31 cellular contexts compared by ENCODE assay signal in genomic region chr14:102810523-102810922, GRCh38. TPM values are rescaled to one million over a fixed set of nuclear protein-coding genes. Genes with fewer than 3 reads are reported as not detected.
A peak's percentile ranks its signal among the peaks of the same experiment; 100 is the strongest.
DNase-seq lines count a peak whose midpoint lies in the region; ATAC-seq, FAIRE-seq and TF ChIP-seq lines count a peak whose summit lies in the region.
"Had no signal": no experiment of that assay in that cellular context is flagged by ENCODE, and none has a peak within 500 bp of the region (broad histone marks: within the 10 kb centered on the region; RNA-seq: fewer than 3 reads in every experiment).

No MANE protein-coding gene starts in this region.

- TF ChIP-seq RAD21 in HepG2 (CRISPR knock-in tag; IDR thresholded peaks at IDR 0.05), result no peak

- H3K4me3 ChIP-seq in HepG2 (replicated peaks in 1 of 3; ENCODE audit: insufficient read depth in 1 of 3, low read depth in 2 of 3, low read length in 3 of 3) (no peak overlapping the region), right lobe of liver (no peak overlapping the region)
- H3K4me3 ChIP-seq: dorsolateral prefrontal cortex, gastroesophageal sphincter, right atrium auricular region, SJCRH30, suprapubic skin, upper lobe of right lung had no signal

- TF ChIP-seq POLR2A in HepG2 (IDR thresholded peaks at IDR 0.05; ENCODE audit: insufficient read depth in 1 of 2, low read depth in 2 of 2, low read length in 2 of 2) (no peak), right lobe of liver (IDR thresholded peaks at IDR 0.05) (no peak)

- no peak overlapping the region for H3K4me3 Mint-ChIP-seq in T-helper 1 cell treated with Interleukin-12 subunit alpha and Interleukin-12 subunit beta and Interleukin-4 antibody, amounts not matched to agents 30 μg/mL and 1 μg/mL, for 36 hours
- peak overlapping the region; percentile 87 for H3K4me3 Mint-ChIP-seq in activated T-helper 17 cell treated with anti-CD3 and anti-CD28 coated beads, Interleukin-2, amount 50 U/mL, for 72 hours
- H3K4me3 Mint-ChIP-seq: neural crest cell had no signal

- intact Hi-C loops in HepG2 (cut with micrococcal nuclease; ENCODE audit: unreplicated experiment), result no loop called here
- intact Hi-C loops in right lobe of liver (cut with DNase I), result no loop called here

- H3K9me3 ChIP-seq in HepG2 (ENCODE audit: low read length) (no peaks in the 10 kb centered on the region), right lobe of liver (no peaks in the 10 kb centered on the region)
- H3K9me3 ChIP-seq: gastroesophageal sphincter, right atrium auricular region, SJCRH30, suprapubic skin, upper lobe of right lung had no signal

- no peaks in the 10 kb centered on the region for H3K27me3 Mint-ChIP-seq in T-helper 1 cell treated with Interleukin-12 subunit alpha and Interleukin-12 subunit beta and Interleukin-4 antibody, amounts not matched to agents 30 μg/mL and 1 μg/mL, for 36 hours (ENCODE audit: low read depth)
- H3K27me3 Mint-ChIP-seq in activated T-helper 17 cell treated with anti-CD3 and anti-CD28 coated beads, Interleukin-2, amount 50 U/mL, for 72 hours, result no peaks in the 10 kb centered on the region

- in situ Hi-C loops in HepG2 (cut with HindIII; ENCODE audit: extremely low pct_ligation_motif_present, low pct_unique_long_range_greater_than_20kb), result no loop called here

- POLR2A ChIA-PET in HepG2 (lab: Yijun Ruan, JAX), result interaction anchor here (1.7 kb wide), 1 partner anchor 15 kb away, joined by 3 read pairs; no protein-coding TSS in a partner anchor

- H3K27me3 ChIP-seq in HepG2 (ENCODE audit: control insufficient read depth in 1 of 2, insufficient read depth in 2 of 2, low read length in 2 of 2) (no peaks in the 10 kb centered on the region), right lobe of liver (no peaks in the 10 kb centered on the region)
- H3K27me3 ChIP-seq: brain microvascular endothelial cell, dorsolateral prefrontal cortex, gastroesophageal sphincter, right atrium auricular region, SJCRH30, suprapubic skin, upper lobe of right lung had no signal

- H3K9ac ChIP-seq in HepG2 (ENCODE audit: insufficient read depth, low read depth, low read length), result no peak overlapping the region
- H3K9ac ChIP-seq: parathyroid adenoma had no signal

- peaks cover 46% of the 10 kb centered on the region for H3K36me3 Mint-ChIP-seq in T-helper 1 cell treated with Interleukin-12 subunit alpha and Interleukin-12 subunit beta and Interleukin-4 antibody, amounts not matched to agents 30 μg/mL and 1 μg/mL, for 36 hours (ENCODE audit: low read depth)
- peaks cover 99% of the 10 kb centered on the region for H3K36me3 Mint-ChIP-seq in activated T-helper 17 cell treated with anti-CD3 and anti-CD28 coated beads, Interleukin-2, amount 50 U/mL, for 72 hours (ENCODE audit: low read depth)

- peak overlapping the region; percentile 63 for H3K27ac Mint-ChIP-seq in T-helper 1 cell treated with Interleukin-12 subunit alpha and Interleukin-12 subunit beta and Interleukin-4 antibody, amounts not matched to agents 30 μg/mL and 1 μg/mL, for 36 hours
- peak overlapping the region; percentile 88 for H3K27ac Mint-ChIP-seq in activated T-helper 17 cell treated with anti-CD3 and anti-CD28 coated beads, Interleukin-2, amount 50 U/mL, for 72 hours

- H3K4me2 ChIP-seq in HepG2 (ENCODE audit: low read depth, low read length), result no peak overlapping the region

- TF ChIP-seq CTCF in HepG2 (CRISPR knock-in tag; IDR thresholded peaks at IDR 0.05), result no peak
- no peak for TF ChIP-seq CTCF in right lobe of liver (IDR thresholded peaks at IDR 0.05)

- no peaks in the 10 kb centered on the region for H3K9me3 Mint-ChIP-seq in T-helper 1 cell treated with Interleukin-12 subunit alpha and Interleukin-12 subunit beta and Interleukin-4 antibody, amounts not matched to agents 30 μg/mL and 1 μg/mL, for 36 hours
- no peaks in the 10 kb centered on the region for H3K9me3 Mint-ChIP-seq in activated T-helper 17 cell treated with anti-CD3 and anti-CD28 coated beads, Interleukin-2, amount 50 U/mL, for 72 hours

- H3K36me3 ChIP-seq in HepG2 (replicated peaks in 1 of 2; ENCODE audit: control insufficient read depth in 1 of 2, insufficient read depth in 2 of 2, low read length in 2 of 2) (no peaks in the 10 kb centered on the region), right lobe of liver (no peaks in the 10 kb centered on the region)
- H3K36me3 ChIP-seq: brain microvascular endothelial cell, gastroesophageal sphincter, right atrium auricular region, SJCRH30, suprapubic skin, upper lobe of right lung had no signal

- no peak overlapping the region for H2AFZ ChIP-seq in HepG2 (ENCODE audit: low read length)
- H2AFZ ChIP-seq: parathyroid adenoma had no signal

- ATAC-seq in HepG2 (no peak), right lobe of liver (no peak)
- ATAC-seq in activated T-helper 17 cell treated with anti-CD3 and anti-CD28 coated beads, Interleukin-2, amount 50 U/mL, for 72 hours (replicated peaks), result no peak
- ATAC-seq: gastroesophageal sphincter, left cardiac atrium had no signal

- TF ChIP-seq EP300 in HepG2 (IDR thresholded peaks at IDR 0.05; ENCODE audit: low read depth in 2 of 2, low read length in 2 of 2), result no peak
- no peak for TF ChIP-seq EP300 in HepG2 (CRISPR knock-in tag; IDR thresholded peaks at IDR 0.05; ENCODE audit: borderline replicate concordance)

- no peak for FAIRE-seq in HepG2 (lab: Jason Lieb, UNC)
- FAIRE-seq: G401.6, RCC 7860, TTC549 had no signal

- H3K4me1 ChIP-seq in HepG2 (ENCODE audit: insufficient read depth, low read length), result peaks cover 46% of the 10 kb centered on the region
- H3K4me1 ChIP-seq in right lobe of liver, result no peaks in the 10 kb centered on the region
- H3K4me1 ChIP-seq: gastroesophageal sphincter, right atrium auricular region, SJCRH30, suprapubic skin had no signal

- no peaks in the 10 kb centered on the region for H3K79me2 ChIP-seq in HepG2 (ENCODE audit: insufficient read depth, low read length)

- WGBS in HepG2 (ENCODE audit: low lambda C conversion rate), result 92% methylated on average over 3 of the region's 3 CpGs
- WGBS in right lobe of liver (ENCODE audit: insufficient coverage, low coverage, low lambda C conversion rate, missing lambda C conversion rate), result 87% methylated on average over 3 of the region's 3 CpGs

- peaks cover 73% of the 10 kb centered on the region for H3K4me1 Mint-ChIP-seq in T-helper 1 cell treated with Interleukin-12 subunit alpha and Interleukin-12 subunit beta and Interleukin-4 antibody, amounts not matched to agents 30 μg/mL and 1 μg/mL, for 36 hours (ENCODE audit: low read depth)
- H3K4me1 Mint-ChIP-seq in activated T-helper 17 cell treated with anti-CD3 and anti-CD28 coated beads, Interleukin-2, amount 50 U/mL, for 72 hours, result peaks cover 68% of the 10 kb centered on the region

- CTCF ChIA-PET in HepG2 (lab: Yijun Ruan, JAX; ENCODE audit: low intra/inter-chr PET ratio, low total read pairs), result no interaction called here

- H4K20me1 ChIP-seq in HepG2 (ENCODE audit: insufficient read depth, low read length), result no peaks in the 10 kb centered on the region

- DNase-seq in T-helper 1 cell (no peak), HepG2 (ENCODE audit: low spot score) (no peak), right lobe of liver (no peak), NCI-H446 treated with DMSO at 0.1 percent for 48 hours (lab: John Stamatoyannopoulos, UW) (no peak), HUDEP-2 (lab: John Stamatoyannopoulos, UW; ENCODE audit: unreplicated experiment in 76 of 76) (no peak), DMS 273 (lab: John Stamatoyannopoulos, UW; ENCODE audit: unreplicated experiment) (no peak)
- DNase-seq: activated CD4-positive, alpha-beta T cell treated with anti-CD3 and anti-CD28 coated beads for 1 hour; activated effector memory CD4-positive, alpha-beta T cell treated with Interleukin-2 at 50 U/mL for 16 hours; amniotic stem cell; brain microvascular endothelial cell; dorsolateral prefrontal cortex; H7; hippocampal formation; left cardiac atrium; mammary epithelial cell; NCI-H1105 treated with DMSO at 0.1 percent for 48 hours; NCI-H2029; NCI-H526 treated with DMSO at 0.1 percent for 48 hours; SJCRH30; stimulated activated CD4-positive, alpha-beta T cell treated with anti-CD3 and anti-CD28 coated beads, Interleukin-2, amount 100 ng/mL, for 48 hours; upper lobe of right lung had no signal

- no peak overlapping the region for H3K27ac ChIP-seq in HepG2 (ENCODE audit: extremely low read length, insufficient read depth, low read length)
- H3K27ac ChIP-seq in right lobe of liver, result no peak overlapping the region
- H3K27ac ChIP-seq: brain microvascular endothelial cell, dorsolateral prefrontal cortex, gastroesophageal sphincter, parathyroid adenoma, right atrium auricular region, SJCRH30, suprapubic skin, upper lobe of right lung had no signal

- BruUV-seq in HepG2 (replicated peaks; lab: Mats Ljungman, UMichigan), result no TSS peak

TF ChIP-seq in HepG2, 621 proteins besides CTCF, POLR2A, EP300 and RAD21 (continues in another document):
- TF ChIP-seq MAFK (conservative IDR thresholded peaks at IDR 0.05 in 1 of 2, IDR thresholded peaks at IDR 0.05 in 1 of 2; ENCODE audit: low read length in 2 of 2), result peak in 1 of 2 experiments; percentile 11; a peak in 1 of 4 replicates
- TF ChIP-seq ZC3H4 (CRISPR knock-in tag; IDR thresholded peaks at IDR 0.05; ENCODE audit: borderline replicate concordance), result no peak

RNA-seq across cellular contexts. Expression of gene TRAF3, which starts 33.3 kb away (rescaled TPM):
- 12.2 and 13.0 TPM in 2 replicates for total RNA-seq in HepG2 (2016; rRNA removed; fragmentation: Illumina TruSeq; extraction: Trizol)
- total RNA-seq in HepG2 (2016; cell fraction: cytosol; rRNA removed; fragmentation: Illumina TruSeq; extraction: Trizol; ENCODE audit: low read depth), result 45.5 and 46.6 TPM in 2 replicates
- 10.7 and 11.9 TPM in 2 replicates for total RNA-seq in HepG2 (2016; cell fraction: insoluble cytoplasmic fraction; rRNA removed; fragmentation: Illumina TruSeq; extraction: Trizol)
- 36.3 and 37.0 TPM in 2 replicates for total RNA-seq in HepG2 (2016; cell fraction: membrane; rRNA removed; fragmentation: Illumina TruSeq; extraction: Trizol)
- 8.7 and 9.5 TPM in 2 replicates for total RNA-seq in HepG2 (2016; cell fraction: nucleus; rRNA removed; fragmentation: Illumina TruSeq; extraction: Trizol)
- polyA plus RNA-seq in HepG2 (2011; rRNA removed), result 6.9 and 7.2 TPM in 2 replicates
- polyA plus RNA-seq in HepG2 (2011; cell fraction: cytosol; rRNA removed), result 6.0 and 6.8 TPM in 2 replicates
- 8.0 and 8.4 TPM in 2 replicates for polyA plus RNA-seq in HepG2 (2011; cell fraction: nucleus; rRNA removed)
- 5.3 and 5.6 TPM in 2 replicates for polyA plus RNA-seq in HepG2 (2012)
- 11.1 and 11.2 TPM in 2 replicates for polyA plus RNA-seq in HepG2 (2016; cell fraction: cytosol; fragmentation: Illumina TruSeq; extraction: Trizol; ENCODE audit: low read depth)
- 7.7 and 10.1 TPM in 2 replicates for polyA plus RNA-seq in HepG2 (2016; cell fraction: insoluble cytoplasmic fraction; fragmentation: Illumina TruSeq; extraction: Trizol; ENCODE audit: low read depth)
- polyA plus RNA-seq in HepG2 (2016; cell fraction: membrane; fragmentation: Illumina TruSeq; extraction: Trizol; ENCODE audit: low read depth), result 15.8 and 17.5 TPM in 2 replicates
- polyA plus RNA-seq in HepG2 (2016; cell fraction: nucleus; fragmentation: Illumina TruSeq; extraction: Trizol; ENCODE audit: insufficient read depth, low read depth), result 11.6 and 12.0 TPM in 2 replicates
- 21.0 and 40.5 TPM in 2 replicates for polyA minus RNA-seq in HepG2 (2011; rRNA and poly(A)+ RNA removed; ENCODE audit: low replicate concordance)
- 7.8 and 9.1 TPM in 2 replicates for polyA minus RNA-seq in HepG2 (2011; cell fraction: cytosol; rRNA and poly(A)+ RNA removed)
- 6.8 and 11.8 TPM in 2 replicates for polyA minus RNA-seq in HepG2 (2011; cell fraction: nucleus; rRNA and poly(A)+ RNA removed)
- total RNA-seq in right lobe of liver, result 10 to 100 TPM in 1 of 6 experiments, 1 to 10 TPM in 5; 5.6 to 10.5 (median 8.3) TPM
- 100 to 1,000 TPM in 1 of 2 donors, 10 to 100 TPM in 1; 61.7 to 133 TPM for total RNA-seq in activated T-helper 17 cell treated with anti-CD3 and anti-CD28 coated beads, Interleukin-2, amount 50 U/mL, for 72 hours
